Comparison of ENCODE assay signal across 8 cellular contexts in the genomic region with DNA sequence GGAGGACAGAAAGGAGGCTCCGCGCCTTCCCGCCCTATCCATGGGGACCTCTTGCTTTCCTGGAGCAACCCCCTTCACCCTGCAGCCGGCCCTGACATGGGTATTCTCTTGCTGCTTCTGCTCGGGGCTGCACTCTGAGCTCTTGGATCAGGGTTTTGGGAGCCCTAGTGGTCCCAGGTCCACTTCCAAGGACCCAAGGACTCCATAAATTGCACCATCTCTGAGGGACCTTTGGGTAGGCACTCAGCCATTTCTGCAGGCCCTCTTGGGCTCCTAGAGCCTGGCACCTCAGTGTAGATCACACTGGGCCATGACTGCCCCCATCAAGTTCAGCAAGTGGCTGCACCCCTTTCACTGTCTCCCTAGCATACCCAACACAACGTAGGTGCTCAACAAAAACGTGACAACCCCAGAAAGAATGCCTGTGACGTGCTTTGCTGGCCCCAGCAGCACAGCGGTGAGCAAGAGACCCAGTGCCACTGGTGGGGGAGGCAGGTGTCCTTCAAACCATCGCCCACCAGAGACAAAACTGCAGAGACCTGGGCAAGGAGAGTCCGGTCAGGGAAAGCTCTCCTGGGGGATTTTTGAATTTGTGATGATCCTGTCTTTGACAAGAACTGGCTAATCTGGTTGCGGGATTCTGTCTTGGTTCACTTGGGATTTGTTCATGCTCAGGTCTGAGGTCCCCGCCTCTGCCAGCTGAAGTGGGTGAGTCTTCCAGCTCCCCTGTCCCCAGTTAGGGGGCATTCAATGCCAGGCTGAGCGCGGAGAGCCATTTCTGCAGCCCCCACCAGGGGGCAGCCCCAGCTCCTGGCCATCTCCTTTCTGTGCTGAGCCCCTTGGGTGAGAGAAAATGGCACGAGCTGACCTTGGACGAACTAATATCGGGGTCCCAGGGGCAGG. TPM values are rescaled to one million over a fixed set of nuclear protein-coding genes. Genes with fewer than 3 reads are reported as not detected.
DNase-seq lines count a peak whose midpoint lies in the region; ATAC-seq and TF ChIP-seq lines count a peak whose summit lies in the region.

No MANE protein-coding gene starts in this region.

- intact Hi-C loops in MCF 10A (cut with micrococcal nuclease): loop anchor here (1.0 kb wide), 1 partner anchor 136 kb away; no protein-coding TSS in a partner anchor

- H3K9me3 Mint-ChIP-seq in MCF 10A (ENCODE audit: unreplicated experiment): no peaks in the 10 kb centered on the region

- TF ChIP-seq CTCF in BJ (IDR thresholded peaks at IDR 0.05; ENCODE audit: insufficient read depth, low read depth, low read length): peak; percentile 73
- peak; percentile 48 for TF ChIP-seq CTCF in MCF 10A (IDR thresholded peaks at IDR 0.05; ENCODE audit: unreplicated experiment)

- H3K4me3 ChIP-seq in BJ (ENCODE audit: low read depth, low read length) (no peak overlapping the region), H7 (ENCODE audit: insufficient read depth, low read depth, low read length) (no peak overlapping the region)

- CTCF ChIA-PET in BJ (lab: Yijun Ruan, JAX) (interaction anchor here (0.6 to 2.1 kb wide), 15 partner anchors 9 to 575 kb away, joined by 3 to 10 read pairs (median 4); no protein-coding TSS in a partner anchor), MCF 10A (lab: Yijun Ruan, JAX) (interaction anchor here (0.6 to 1.2 kb wide), 6 partner anchors 9 to 131 kb away, joined by 3 to 5 read pairs (median 4); no protein-coding TSS in a partner anchor)

- peaks cover 6% of the 10 kb centered on the region for H3K36me3 Mint-ChIP-seq in T-helper 17 cell (ENCODE audit: low read depth)
- peaks cover 17% of the 10 kb centered on the region for H3K36me3 Mint-ChIP-seq in MCF 10A (ENCODE audit: insufficient read depth, unreplicated experiment)

- no peaks in the 10 kb centered on the region for H3K9me3 ChIP-seq in T-helper 17 cell (ENCODE audit: control insufficient read depth, low read length, poor library complexity, severe bottlenecking)

- no peak overlapping the region for H3K4me3 Mint-ChIP-seq in T-helper 17 cell
- no peak overlapping the region for H3K4me3 Mint-ChIP-seq in MCF 10A (ENCODE audit: unreplicated experiment)

- ATAC-seq in T-helper 17 cell (peak; percentile 62), GM21515 (IDR thresholded peaks at IDR 0.05; ENCODE audit: unreplicated experiment) (no peak)
- ATAC-seq in stimulated activated naive CD8-positive, alpha-beta T cell treated with anti-CD3 and anti-CD28 coated beads, Interleukin-15, Interleukin-2, amounts not matched to agents 100 U/mL and 50 U/mL, for 24 hours: no peak

- peaks cover 36% of the 10 kb centered on the region for H3K27me3 Mint-ChIP-seq in T-helper 17 cell
- peaks cover 12% of the 10 kb centered on the region for H3K27me3 Mint-ChIP-seq in MCF 10A (ENCODE audit: insufficient read depth, unreplicated experiment)

- peaks cover 10% of the 10 kb centered on the region for H3K4me1 Mint-ChIP-seq in T-helper 17 cell
- H3K4me1 Mint-ChIP-seq in MCF 10A (ENCODE audit: insufficient read depth, unreplicated experiment): no peaks in the 10 kb centered on the region

- H3K27me3 ChIP-seq in BJ (ENCODE audit: control insufficient read depth, insufficient read depth, low read length): peaks cover 18% of the 10 kb centered on the region
- peaks cover 26% of the 10 kb centered on the region for H3K27me3 ChIP-seq in H7 (ENCODE audit: control insufficient read depth, insufficient read depth, low read length)

- POLR2A ChIA-PET in BJ (lab: Charles Lee): no interaction called here
- POLR2A ChIA-PET in MCF 10A (lab: Yijun Ruan, JAX): interaction anchor here (1.0 kb wide), 1 partner anchor 13 kb away, joined by 3 read pairs; no protein-coding TSS in a partner anchor

- no peaks in the 10 kb centered on the region for H3K36me3 ChIP-seq in BJ (ENCODE audit: control insufficient read depth, insufficient read depth, low read length)
- H3K36me3 ChIP-seq in H7 (replicated peaks; ENCODE audit: control insufficient read depth, insufficient read depth, low read length): no peaks in the 10 kb centered on the region

- H3K27ac Mint-ChIP-seq in T-helper 17 cell: no peak overlapping the region
- no peak overlapping the region for H3K27ac Mint-ChIP-seq in MCF 10A (ENCODE audit: low read depth, unreplicated experiment)

- no TSS peak for BruUV-seq in MCF 10A (replicated peaks; lab: Mats Ljungman, UMichigan)

- DNase-seq in BJ (ENCODE audit: low read depth): no peak
- peak; percentile 88 for DNase-seq in H7
- DNase-seq in T-helper 17 cell: peak in 1 of 3 donors; percentile 24
- peak; percentile 27 for DNase-seq in MCF 10A (ENCODE audit: unreplicated experiment)
- peak; percentile 47 for DNase-seq in left kidney (ENCODE audit: low read depth, low spot score)
- DNase-seq in stimulated activated naive CD8-positive, alpha-beta T cell treated with anti-CD3 and anti-CD28 coated beads, Interleukin-15, Interleukin-2, amounts not matched to agents 100 U/mL and 50 U/mL, for 24 hours: peak; percentile 63
- DNase-seq in dedifferentiated amniotic fluid mesenchymal stem cell (ENCODE audit: extremely low spot score): no peak

RNA-seq across cellular contexts. Expression of a gene that starts 2.5 kb away (rescaled TPM):
- 0.02 and 0.15 TPM in 2 replicates for polyA plus RNA-seq in BJ (2011; rRNA removed)
- 0.09 and 0.41 TPM in 2 replicates for polyA minus RNA-seq in BJ (2011; rRNA and poly(A)+ RNA removed)
- total RNA-seq in H7 (2014; rRNA removed; shearing (Covaris generic)): 21.9 and 31.5 TPM in 2 replicates
- total RNA-seq in T-helper 17 cell (10 to 100 TPM; 47.4 to 61.9 TPM), MCF 10A (2022) (2.8 and 3.7 TPM in 2 replicates)

Comparison
In these comparisons a context has a peak if more than half of its experiments do, and no peak if none do; other contexts are left out.
1. DNase-seq: peak in H7 (single experiment), MCF 10A (single experiment), left kidney (single experiment) and stimulated activated naive CD8-positive, alpha-beta T cell treated with anti-CD3 and anti-CD28 coated beads, Interleukin-15, Interleukin-2, amounts not matched to agents 100 U/mL and 50 U/mL, for 24 hours (single experiment); none in BJ (single experiment) and dedifferentiated amniotic fluid mesenchymal stem cell (single experiment).